ENCODE assay signal across 9 cellular contexts in the genomic region with DNA sequence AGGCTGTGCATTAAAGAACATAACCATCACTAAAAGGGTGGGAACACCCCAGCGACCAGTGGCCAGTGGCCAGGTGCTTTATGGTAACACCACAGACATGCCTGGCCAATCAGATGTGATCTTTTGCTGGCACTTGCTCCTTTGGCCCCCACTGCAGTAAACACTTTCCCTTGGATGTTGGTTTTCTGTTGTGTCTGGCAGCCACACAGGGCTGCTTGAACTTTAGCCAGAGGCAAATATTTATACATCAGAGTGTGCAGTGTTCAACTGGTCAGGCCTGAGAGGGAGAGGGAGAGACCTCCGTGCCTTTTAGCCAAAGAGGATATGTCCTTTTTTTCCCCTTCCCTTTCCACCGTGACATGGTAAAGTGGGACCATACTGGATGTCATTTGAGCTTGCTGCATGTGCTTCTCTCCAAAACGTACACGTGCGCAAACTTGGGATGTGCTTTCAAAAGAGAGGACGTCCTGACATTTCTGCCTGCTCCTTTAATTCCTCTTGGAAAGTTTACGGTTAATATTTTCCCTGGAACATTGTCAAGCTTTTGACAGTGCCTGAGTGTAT.
A peak's percentile ranks its signal among the peaks of the same experiment; 100 is the strongest.
DNase-seq lines count a peak whose midpoint lies in the region; ATAC-seq lines count a peak whose summit lies in the region.
"Had no signal": no experiment of that assay in that cellular context is flagged by ENCODE, and none has a peak within 500 bp of the region (broad histone marks: within the 10 kb centered on the region; RNA-seq: fewer than 3 reads in every experiment).

No MANE protein-coding gene starts in this region.

- no peaks in the 10 kb centered on the region for H3K27me3 ChIP-seq in rectal smooth muscle tissue (ENCODE audit: control insufficient read depth, insufficient read depth, low read length)

- H3K36me3 ChIP-seq in rectal smooth muscle tissue (ENCODE audit: control insufficient read depth, insufficient read depth, low read length), result no peaks in the 10 kb centered on the region

- intact Hi-C loops in Right ventricle myocardium superior (cut with DNase I), result loop anchor here (5.0 kb wide), 1 partner anchor 101 kb away; a partner anchor contains a TSS

- H3K4me3 ChIP-seq in rectal smooth muscle tissue (ENCODE audit: low read length), result peak overlapping the region; percentile 42

- H3K27ac ChIP-seq in rectal smooth muscle tissue (ENCODE audit: low read depth, low read length), result peak overlapping the region; percentile 72

- DNase-seq in DMS 273 treated with DMSO at 0.1 percent for 48 hours (lab: John Stamatoyannopoulos, UW) (peak; percentile 69), anterior cingulate cortex (lab: John Stamatoyannopoulos, UW) (peak in 34 of 58 donors; percentile 8 to 73 (median 31)), Right ventricle myocardium superior (peak; percentile 53), NCI-H82 (lab: John Stamatoyannopoulos, UW) (no peak), NCI-H82 treated with DMSO at 0.1 percent for 48 hours (lab: John Stamatoyannopoulos, UW; ENCODE audit: unreplicated experiment) (no peak)
- DNase-seq: stimulated activated CD8-positive, alpha-beta memory T cell treated with anti-CD3 and anti-CD28 coated beads, Interleukin-4, amount 100 ng/mL, for 48 hours had no signal

- H3K9ac ChIP-seq in rectal smooth muscle tissue (ENCODE audit: low read length), result no peak overlapping the region

- peak; percentile 74 for ATAC-seq in Right ventricle myocardium superior (ENCODE audit: poor library complexity)
- no peak for ATAC-seq in GM21576 (IDR thresholded peaks at IDR 0.05; ENCODE audit: unreplicated experiment)
- ATAC-seq in HG02798 (IDR thresholded peaks at IDR 0.05; ENCODE audit: poor library complexity, unreplicated experiment), result no peak

- peaks cover 35% of the 10 kb centered on the region for H3K4me1 ChIP-seq in rectal smooth muscle tissue (ENCODE audit: control insufficient read depth, insufficient read depth, low read length)

Comparison
In these comparisons a context has a peak if more than half of its experiments do, and no peak if none do; other contexts are left out.
1. DNase-seq: peak in DMS 273 treated with DMSO at 0.1 percent for 48 hours (single experiment), anterior cingulate cortex (34 of 58) and Right ventricle myocardium superior (single experiment); none in NCI-H82 (single experiment) and NCI-H82 treated with DMSO at 0.1 percent for 48 hours (single experiment).